In genomic region chr17:42288078-42288984, GRCh38 we compare ENCODE assay signal across 1 cellular context.
TF ChIP-seq lines count a peak whose summit lies in the region.

Gene STAT5A, plus strand, starts transcription at chr17:42288498. Its CDS starts 914 bp downstream, at chr17:42289412.

TF ChIP-seq in K562, 482 proteins besides CTCF, POLR2A, EP300 and RAD21 (continued from another document and continues in another):
- TF ChIP-seq GTF3C2 (IDR thresholded peaks at IDR 0.05; ENCODE audit: borderline replicate concordance, extremely low read depth, insufficient read length) (no peak), SAP30 (IDR thresholded peaks at IDR 0.05; ENCODE audit: borderline replicate concordance, insufficient read depth, low read depth, low read length, poor library complexity, severe bottlenecking) (peak; percentile 11), TSC22D4 (tag; IDR thresholded peaks at IDR 0.05) (no peak), PCBP1 (IDR thresholded peaks at IDR 0.05; ENCODE audit: low read depth, low read length, poor library complexity, severe bottlenecking) (peak; percentile 58), PCBP2 (IDR thresholded peaks at IDR 0.05; ENCODE audit: low read depth, low read length, poor library complexity, severe bottlenecking) (no peak), TRIM24 (IDR thresholded peaks at IDR 0.05) (0 out of 4 replicates have a peak, but pooled peaks of 1 of the 2 experiments have one; percentile 52), CCNT2 (IDR thresholded peaks at IDR 0.05; ENCODE audit: borderline replicate concordance, extremely low read depth, insufficient read length, low read depth, low read length) (peak; percentile 49), ZNF583 (CRISPR knock-in tag; IDR thresholded peaks at IDR 0.05) (no peak), VEZF1 (CRISPR knock-in tag; IDR thresholded peaks at IDR 0.05) (peak; percentile 62), BRF1 (IDR thresholded peaks at IDR 0.05; ENCODE audit: borderline replicate concordance, extremely low read depth, insufficient read length) (no peak), NELFE (IDR thresholded peaks at IDR 0.05; ENCODE audit: insufficient read depth, insufficient read length) (no peak), LEF1 (IDR thresholded peaks at IDR 0.05) (no peak), NFRKB (IDR thresholded peaks at IDR 0.05; ENCODE audit: low read depth) (no peak; the same call in 1 of the 2 replicates), TFAM (CRISPR knock-in tag; conservative IDR thresholded peaks at IDR 0.05) (no peak), ETS1 (conservative IDR thresholded peaks at IDR 0.05; ENCODE audit: control insufficient read depth, low read depth, low read length) (peak; percentile 54; the same call in 1 of the 2 replicates), GTF2E2 (tag; IDR thresholded peaks at IDR 0.05) (peak; percentile 61; the same call in 1 of the 2 replicates), SETDB1 (IDR thresholded peaks at IDR 0.05; ENCODE audit: low read length) (no peak), NRF1 (conservative IDR thresholded peaks at IDR 0.05 in 1 of 2, IDR thresholded peaks at IDR 0.05 in 1 of 2) (peak; percentile 64 to 67; a peak in 3 of 4 replicates), CTCFL (IDR thresholded peaks at IDR 0.05; ENCODE audit: borderline replicate concordance, insufficient read depth, low read depth, low read length, poor library complexity, severe bottlenecking) (no peak), NR4A1 (CRISPR knock-in tag; IDR thresholded peaks at IDR 0.05) (no peak), NR4A1 (tag; IDR thresholded peaks at IDR 0.05) (no peak), RBM14 (IDR thresholded peaks at IDR 0.05; ENCODE audit: borderline replicate concordance, insufficient read depth, low read depth, low read length) (no peak), HIVEP1 (CRISPR knock-in tag; IDR thresholded peaks at IDR 0.05) (no peak), BACH1 (tag; IDR thresholded peaks at IDR 0.05) (no peak), POLR2AphosphoS2 (IDR thresholded peaks at IDR 0.05; ENCODE audit: low read length) (no peak)
- TF ChIP-seq, protein P1, sequence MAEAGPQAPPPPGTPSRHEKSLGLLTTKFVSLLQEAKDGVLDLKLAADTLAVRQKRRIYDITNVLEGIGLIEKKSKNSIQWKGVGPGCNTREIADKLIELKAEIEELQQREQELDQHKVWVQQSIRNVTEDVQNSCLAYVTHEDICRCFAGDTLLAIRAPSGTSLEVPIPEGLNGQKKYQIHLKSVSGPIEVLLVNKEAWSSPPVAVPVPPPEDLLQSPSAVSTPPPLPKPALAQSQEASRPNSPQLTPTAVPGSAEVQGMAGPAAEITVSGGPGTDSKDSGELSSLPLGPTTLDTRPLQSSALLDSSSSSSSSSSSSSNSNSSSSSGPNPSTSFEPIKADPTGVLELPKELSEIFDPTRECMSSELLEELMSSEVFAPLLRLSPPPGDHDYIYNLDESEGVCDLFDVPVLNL (CRISPR knock-in tag; IDR thresholded peaks at IDR 0.05; ENCODE audit: low read depth): 0 out of 2 replicates have a peak, but pooled peaks have one; percentile 12
- TF ChIP-seq, protein P2, sequence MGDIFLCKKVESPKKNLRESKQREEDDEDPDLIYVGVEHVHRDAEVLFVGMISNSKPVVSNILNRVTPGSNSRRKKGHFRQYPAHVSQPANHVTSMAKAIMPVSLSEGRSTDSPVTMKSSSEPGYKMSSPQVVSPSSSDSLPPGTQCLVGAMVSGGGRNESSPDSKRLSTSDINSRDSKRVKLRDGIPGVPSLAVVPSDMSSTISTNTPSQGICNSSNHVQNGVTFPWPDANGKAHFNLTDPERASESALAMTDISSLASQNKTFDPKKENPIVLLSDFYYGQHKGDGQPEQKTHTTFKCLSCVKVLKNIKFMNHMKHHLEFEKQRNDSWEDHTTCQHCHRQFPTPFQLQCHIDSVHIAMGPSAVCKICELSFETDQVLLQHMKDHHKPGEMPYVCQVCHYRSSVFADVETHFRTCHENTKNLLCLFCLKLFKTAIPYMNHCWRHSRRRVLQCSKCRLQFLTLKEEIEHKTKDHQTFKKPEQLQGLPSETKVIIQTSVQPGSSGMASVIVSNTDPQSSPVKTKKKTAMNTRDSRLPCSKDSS (IDR thresholded peaks at IDR 0.05; ENCODE audit: low read depth, partially characterized antibody): no peak
- TF ChIP-seq, protein P3, sequence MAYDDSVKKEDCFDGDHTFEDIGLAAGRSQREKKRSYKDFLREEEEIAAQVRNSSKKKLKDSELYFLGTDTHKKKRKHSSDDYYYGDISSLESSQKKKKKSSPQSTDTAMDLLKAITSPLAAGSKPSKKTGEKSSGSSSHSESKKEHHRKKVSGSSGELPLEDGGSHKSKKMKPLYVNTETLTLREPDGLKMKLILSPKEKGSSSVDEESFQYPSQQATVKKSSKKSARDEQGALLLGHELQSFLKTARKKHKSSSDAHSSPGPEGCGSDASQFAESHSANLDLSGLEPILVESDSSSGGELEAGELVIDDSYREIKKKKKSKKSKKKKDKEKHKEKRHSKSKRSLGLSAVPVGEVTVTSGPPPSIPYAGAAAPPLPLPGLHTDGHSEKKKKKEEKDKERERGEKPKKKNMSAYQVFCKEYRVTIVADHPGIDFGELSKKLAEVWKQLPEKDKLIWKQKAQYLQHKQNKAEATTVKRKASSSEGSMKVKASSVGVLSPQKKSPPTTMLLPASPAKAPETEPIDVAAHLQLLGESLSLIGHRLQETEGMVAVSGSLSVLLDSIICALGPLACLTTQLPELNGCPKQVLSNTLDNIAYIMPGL (CRISPR knock-in tag; IDR thresholded peaks at IDR 0.05): 0 out of 2 replicates have a peak, but pooled peaks have one; percentile 33
- TF ChIP-seq, protein P4, sequence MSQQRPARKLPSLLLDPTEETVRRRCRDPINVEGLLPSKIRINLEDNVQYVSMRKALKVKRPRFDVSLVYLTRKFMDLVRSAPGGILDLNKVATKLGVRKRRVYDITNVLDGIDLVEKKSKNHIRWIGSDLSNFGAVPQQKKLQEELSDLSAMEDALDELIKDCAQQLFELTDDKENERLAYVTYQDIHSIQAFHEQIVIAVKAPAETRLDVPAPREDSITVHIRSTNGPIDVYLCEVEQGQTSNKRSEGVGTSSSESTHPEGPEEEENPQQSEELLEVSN (IDR thresholded peaks at IDR 0.05; ENCODE audit: borderline replicate concordance in 1 of 2, extremely low read depth in 1 of 2, insufficient read depth in 1 of 2, insufficient read length in 1 of 2, low read depth in 1 of 2, low read length in 1 of 2, poor library complexity in 1 of 2, severe bottlenecking in 1 of 2): peak; percentile 76 to 78
- TF ChIP-seq, protein P5, sequence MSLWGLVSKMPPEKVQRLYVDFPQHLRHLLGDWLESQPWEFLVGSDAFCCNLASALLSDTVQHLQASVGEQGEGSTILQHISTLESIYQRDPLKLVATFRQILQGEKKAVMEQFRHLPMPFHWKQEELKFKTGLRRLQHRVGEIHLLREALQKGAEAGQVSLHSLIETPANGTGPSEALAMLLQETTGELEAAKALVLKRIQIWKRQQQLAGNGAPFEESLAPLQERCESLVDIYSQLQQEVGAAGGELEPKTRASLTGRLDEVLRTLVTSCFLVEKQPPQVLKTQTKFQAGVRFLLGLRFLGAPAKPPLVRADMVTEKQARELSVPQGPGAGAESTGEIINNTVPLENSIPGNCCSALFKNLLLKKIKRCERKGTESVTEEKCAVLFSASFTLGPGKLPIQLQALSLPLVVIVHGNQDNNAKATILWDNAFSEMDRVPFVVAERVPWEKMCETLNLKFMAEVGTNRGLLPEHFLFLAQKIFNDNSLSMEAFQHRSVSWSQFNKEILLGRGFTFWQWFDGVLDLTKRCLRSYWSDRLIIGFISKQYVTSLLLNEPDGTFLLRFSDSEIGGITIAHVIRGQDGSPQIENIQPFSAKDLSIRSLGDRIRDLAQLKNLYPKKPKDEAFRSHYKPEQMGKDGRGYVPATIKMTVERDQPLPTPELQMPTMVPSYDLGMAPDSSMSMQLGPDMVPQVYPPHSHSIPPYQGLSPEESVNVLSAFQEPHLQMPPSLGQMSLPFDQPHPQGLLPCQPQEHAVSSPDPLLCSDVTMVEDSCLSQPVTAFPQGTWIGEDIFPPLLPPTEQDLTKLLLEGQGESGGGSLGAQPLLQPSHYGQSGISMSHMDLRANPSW (CRISPR knock-in tag; IDR thresholded peaks at IDR 0.05): no peak
- TF ChIP-seq, protein P6, sequence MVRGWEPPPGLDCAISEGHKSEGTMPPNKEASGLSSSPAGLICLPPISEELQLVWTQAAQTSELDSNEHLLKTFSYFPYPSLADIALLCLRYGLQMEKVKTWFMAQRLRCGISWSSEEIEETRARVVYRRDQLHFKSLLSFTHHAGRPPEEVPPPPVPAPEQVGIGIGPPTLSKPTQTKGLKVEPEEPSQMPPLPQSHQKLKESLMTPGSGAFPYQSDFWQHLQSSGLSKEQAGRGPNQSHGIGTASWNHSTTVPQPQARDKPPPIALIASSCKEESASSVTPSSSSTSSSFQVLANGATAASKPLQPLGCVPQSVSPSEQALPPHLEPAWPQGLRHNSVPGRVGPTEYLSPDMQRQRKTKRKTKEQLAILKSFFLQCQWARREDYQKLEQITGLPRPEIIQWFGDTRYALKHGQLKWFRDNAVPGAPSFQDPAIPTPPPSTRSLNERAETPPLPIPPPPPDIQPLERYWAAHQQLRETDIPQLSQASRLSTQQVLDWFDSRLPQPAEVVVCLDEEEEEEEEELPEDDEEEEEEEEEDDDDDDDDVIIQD (CRISPR knock-in tag; IDR thresholded peaks at IDR 0.05): no peak
- TF ChIP-seq, protein P7, sequence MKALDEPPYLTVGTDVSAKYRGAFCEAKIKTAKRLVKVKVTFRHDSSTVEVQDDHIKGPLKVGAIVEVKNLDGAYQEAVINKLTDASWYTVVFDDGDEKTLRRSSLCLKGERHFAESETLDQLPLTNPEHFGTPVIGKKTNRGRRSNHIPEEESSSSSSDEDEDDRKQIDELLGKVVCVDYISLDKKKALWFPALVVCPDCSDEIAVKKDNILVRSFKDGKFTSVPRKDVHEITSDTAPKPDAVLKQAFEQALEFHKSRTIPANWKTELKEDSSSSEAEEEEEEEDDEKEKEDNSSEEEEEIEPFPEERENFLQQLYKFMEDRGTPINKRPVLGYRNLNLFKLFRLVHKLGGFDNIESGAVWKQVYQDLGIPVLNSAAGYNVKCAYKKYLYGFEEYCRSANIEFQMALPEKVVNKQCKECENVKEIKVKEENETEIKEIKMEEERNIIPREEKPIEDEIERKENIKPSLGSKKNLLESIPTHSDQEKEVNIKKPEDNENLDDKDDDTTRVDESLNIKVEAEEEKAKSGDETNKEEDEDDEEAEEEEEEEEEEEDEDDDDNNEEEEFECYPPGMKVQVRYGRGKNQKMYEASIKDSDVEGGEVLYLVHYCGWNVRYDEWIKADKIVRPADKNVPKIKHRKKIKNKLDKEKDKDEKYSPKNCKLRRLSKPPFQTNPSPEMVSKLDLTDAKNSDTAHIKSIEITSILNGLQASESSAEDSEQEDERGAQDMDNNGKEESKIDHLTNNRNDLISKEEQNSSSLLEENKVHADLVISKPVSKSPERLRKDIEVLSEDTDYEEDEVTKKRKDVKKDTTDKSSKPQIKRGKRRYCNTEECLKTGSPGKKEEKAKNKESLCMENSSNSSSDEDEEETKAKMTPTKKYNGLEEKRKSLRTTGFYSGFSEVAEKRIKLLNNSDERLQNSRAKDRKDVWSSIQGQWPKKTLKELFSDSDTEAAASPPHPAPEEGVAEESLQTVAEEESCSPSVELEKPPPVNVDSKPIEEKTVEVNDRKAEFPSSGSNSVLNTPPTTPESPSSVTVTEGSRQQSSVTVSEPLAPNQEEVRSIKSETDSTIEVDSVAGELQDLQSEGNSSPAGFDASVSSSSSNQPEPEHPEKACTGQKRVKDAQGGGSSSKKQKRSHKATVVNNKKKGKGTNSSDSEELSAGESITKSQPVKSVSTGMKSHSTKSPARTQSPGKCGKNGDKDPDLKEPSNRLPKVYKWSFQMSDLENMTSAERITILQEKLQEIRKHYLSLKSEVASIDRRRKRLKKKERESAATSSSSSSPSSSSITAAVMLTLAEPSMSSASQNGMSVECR (CRISPR knock-in tag; IDR thresholded peaks at IDR 0.05): peak; percentile 50; the same call in 1 of the 2 replicates
